ENCODE assay signal across 8 cellular contexts in genomic region chr11:33040127-33040861, GRCh38. TPM values are rescaled to one million over a fixed set of nuclear protein-coding genes. Genes with fewer than 3 reads are reported as not detected.
A peak's percentile ranks its signal among the peaks of the same experiment; 100 is the strongest.
DNase-seq lines count a peak whose midpoint lies in the region; ATAC-seq and TF ChIP-seq lines count a peak whose summit lies in the region.

No MANE protein-coding gene starts in this region.

- H3K4me3 ChIP-seq in heart right ventricle, result peak overlapping the region; percentile 56 to 97 (median 80)
- H3K4me3 ChIP-seq in sigmoid colon, result peak overlapping the region; percentile 72 to 98 (median 79)

- intact Hi-C loops in activated T-helper 2 cell treated with anti-CD3 and anti-CD28 coated beads, Interferon-gamma antibody, Interleukin-2, Interleukin-4, amounts not matched to agents 10 μg/mL and 5 μg/mL and 100 μg/mL, durations not matched to agents 14 hours and 24 hours and 36 hours (cut with micrococcal nuclease), result loop anchor here (1.0 to 10.0 kb wide), 4 partner anchors 23 to 685 kb away; partner anchors contain the start of gene QSER1
- intact Hi-C loops in heart right ventricle (cut with DNase I) (loop anchor here in 2 of 10 donors (10.0 kb wide), 1 partner anchor 145 kb away; the partner anchor contains the start of gene QSER1 (in 2 of the 2)), sigmoid colon (cut with DNase I) (no loop called here)

- peaks cover 0 to 18% (median 0%) of the 10 kb centered on the region in 9 donors for H3K36me3 ChIP-seq in heart right ventricle
- peaks cover 0 to 17% (median 5%) of the 10 kb centered on the region in 4 donors for H3K36me3 ChIP-seq in sigmoid colon

- TF ChIP-seq EP300 in sigmoid colon (IDR thresholded peaks at IDR 0.05), result no peak

- H3K27me3 ChIP-seq in heart right ventricle (no peaks in the 10 kb centered on the region), sigmoid colon (no peaks in the 10 kb centered on the region)

- peak; percentile 28 for DNase-seq in NCI-H1436 (lab: John Stamatoyannopoulos, UW)
- no peak for DNase-seq in NCI-H1436 treated with DMSO at 0.1 percent for 48 hours (lab: John Stamatoyannopoulos, UW)
- peak; percentile 34 for DNase-seq in NCI-H510A treated with DMSO at 0.1 percent for 48 hours (lab: John Stamatoyannopoulos, UW)
- peak; percentile 15 for DNase-seq in activated T-helper 2 cell treated with anti-CD3 and anti-CD28 coated beads, Interferon-gamma antibody, Interleukin-2, Interleukin-4, amounts not matched to agents 10 μg/mL and 5 μg/mL and 100 μg/mL, durations not matched to agents 14 hours and 24 hours and 36 hours (ENCODE audit: low spot score)
- DNase-seq in heart right ventricle, result no peak
- no peak for DNase-seq in sigmoid colon
- no peak for DNase-seq in globus pallidus (ENCODE audit: low spot score)

- H3K4me1 ChIP-seq in heart right ventricle (peaks cover 0 to 18% (median 12%) of the 10 kb centered on the region in 9 donors), sigmoid colon (peaks cover 0 to 24% (median 21%) of the 10 kb centered on the region in 4 donors)

- peak overlapping the region; percentile 81 for H3K4me3 Mint-ChIP-seq in activated T-helper 2 cell treated with anti-CD3 and anti-CD28 coated beads, Interferon-gamma antibody, Interleukin-2, Interleukin-4, amounts not matched to agents 10 μg/mL and 5 μg/mL and 100 μg/mL, durations not matched to agents 14 hours and 24 hours and 36 hours (ENCODE audit: low read depth)

- no peak for TF ChIP-seq POLR2A in sigmoid colon (IDR thresholded peaks at IDR 0.05)

- peak; percentile 21 for ATAC-seq in HG02852 (IDR thresholded peaks at IDR 0.05; ENCODE audit: unreplicated experiment)
- ATAC-seq in heart right ventricle, result peak; percentile 5 to 45 (median 18)

- H3K9me3 Mint-ChIP-seq in activated T-helper 2 cell treated with anti-CD3 and anti-CD28 coated beads, Interferon-gamma antibody, Interleukin-2, Interleukin-4, amounts not matched to agents 10 μg/mL and 5 μg/mL and 100 μg/mL, durations not matched to agents 14 hours and 24 hours and 36 hours, result no peaks in the 10 kb centered on the region

- WGBS in heart right ventricle, 2 donors, result 7 to 8% methylated on average over 20 of the region's 20 CpGs
- 8 to 11% methylated on average over 20 of the region's 20 CpGs for WGBS in sigmoid colon, 2 donors

- peak overlapping the region; percentile 83 to 100 (median 98) for H3K27ac ChIP-seq in heart right ventricle
- H3K27ac ChIP-seq in sigmoid colon, result peak overlapping the region; percentile 97 to 100 (median 98)

- peaks cover 27% of the 10 kb centered on the region for H3K36me3 Mint-ChIP-seq in activated T-helper 2 cell treated with anti-CD3 and anti-CD28 coated beads, Interferon-gamma antibody, Interleukin-2, Interleukin-4, amounts not matched to agents 10 μg/mL and 5 μg/mL and 100 μg/mL, durations not matched to agents 14 hours and 24 hours and 36 hours (ENCODE audit: low read depth)

- peaks cover 12% of the 10 kb centered on the region for H3K27me3 Mint-ChIP-seq in activated T-helper 2 cell treated with anti-CD3 and anti-CD28 coated beads, Interferon-gamma antibody, Interleukin-2, Interleukin-4, amounts not matched to agents 10 μg/mL and 5 μg/mL and 100 μg/mL, durations not matched to agents 14 hours and 24 hours and 36 hours (ENCODE audit: low read depth)

- H3K9me3 ChIP-seq in heart right ventricle, result no peaks in the 10 kb centered on the region
- no peaks in the 10 kb centered on the region for H3K9me3 ChIP-seq in sigmoid colon

- peaks cover 34% of the 10 kb centered on the region for H3K4me1 Mint-ChIP-seq in activated T-helper 2 cell treated with anti-CD3 and anti-CD28 coated beads, Interferon-gamma antibody, Interleukin-2, Interleukin-4, amounts not matched to agents 10 μg/mL and 5 μg/mL and 100 μg/mL, durations not matched to agents 14 hours and 24 hours and 36 hours (ENCODE audit: low read depth)

- H3K27ac Mint-ChIP-seq in activated T-helper 2 cell treated with anti-CD3 and anti-CD28 coated beads, Interferon-gamma antibody, Interleukin-2, Interleukin-4, amounts not matched to agents 10 μg/mL and 5 μg/mL and 100 μg/mL, durations not matched to agents 14 hours and 24 hours and 36 hours, result peak overlapping the region; percentile 93

- no peak for TF ChIP-seq CTCF in heart right ventricle (IDR thresholded peaks at IDR 0.05)
- no peak for TF ChIP-seq CTCF in sigmoid colon (IDR thresholded peaks at IDR 0.05)

RNA-seq across cellular contexts. Expression of gene TCP11L1, which starts 0.9 kb away (rescaled TPM):
- total RNA-seq in activated T-helper 2 cell treated with anti-CD3 and anti-CD28 coated beads, Interferon-gamma antibody, Interleukin-2, Interleukin-4, amounts not matched to agents 10 μg/mL and 5 μg/mL and 100 μg/mL, durations not matched to agents 14 hours and 24 hours and 36 hours, result 12.4 and 13.8 TPM in 2 replicates
- total RNA-seq in heart right ventricle (1 to 10 TPM; 5.0 to 9.2 (median 6.5) TPM), sigmoid colon (10 to 100 TPM; 38.7 to 70.3 (median 42.7) TPM)
- polyA plus RNA-seq in heart right ventricle (1 to 10 TPM; 2.8 to 3.9 TPM), sigmoid colon (1 to 10 TPM; 4.2 to 8.1 (median 7.7) TPM)

RNA-seq across cellular contexts. Expression of gene DEPDC7, which starts 24.6 kb away (rescaled TPM):
- total RNA-seq in activated T-helper 2 cell treated with anti-CD3 and anti-CD28 coated beads, Interferon-gamma antibody, Interleukin-2, Interleukin-4, amounts not matched to agents 10 μg/mL and 5 μg/mL and 100 μg/mL, durations not matched to agents 14 hours and 24 hours and 36 hours, result 0.57 and 0.82 TPM in 2 replicates
- under 1 TPM in 6 of 10 donors, not detected in 4; 0.17 to 0.59 (median 0.28) TPM for total RNA-seq in heart right ventricle
- polyA plus RNA-seq in heart right ventricle, result 1 to 10 TPM in 1 of 2 donors, under 1 TPM in 1; 0.30 to 1.5 TPM
- total RNA-seq in sigmoid colon, result 1 to 10 TPM; 2.0 to 7.5 (median 3.1) TPM
- 1 to 10 TPM; 2.0 to 6.5 (median 6.0) TPM for polyA plus RNA-seq in sigmoid colon

Comparison
In these comparisons a context has a peak if more than half of its experiments do, and no peak if none do; other contexts are left out.
1. DNase-seq: peak in NCI-H1436 (single experiment), NCI-H510A treated with DMSO at 0.1 percent for 48 hours (single experiment) and activated T-helper 2 cell treated with anti-CD3 and anti-CD28 coated beads, Interferon-gamma antibody, Interleukin-2, Interleukin-4, amounts not matched to agents 10 μg/mL and 5 μg/mL and 100 μg/mL, durations not matched to agents 14 hours and 24 hours and 36 hours (single experiment); none in NCI-H1436 treated with DMSO at 0.1 percent for 48 hours (single experiment), heart right ventricle (0 of 2), sigmoid colon (single experiment) and globus pallidus (single experiment).